1 cellular context compared by ENCODE assay signal in the genomic region with DNA sequence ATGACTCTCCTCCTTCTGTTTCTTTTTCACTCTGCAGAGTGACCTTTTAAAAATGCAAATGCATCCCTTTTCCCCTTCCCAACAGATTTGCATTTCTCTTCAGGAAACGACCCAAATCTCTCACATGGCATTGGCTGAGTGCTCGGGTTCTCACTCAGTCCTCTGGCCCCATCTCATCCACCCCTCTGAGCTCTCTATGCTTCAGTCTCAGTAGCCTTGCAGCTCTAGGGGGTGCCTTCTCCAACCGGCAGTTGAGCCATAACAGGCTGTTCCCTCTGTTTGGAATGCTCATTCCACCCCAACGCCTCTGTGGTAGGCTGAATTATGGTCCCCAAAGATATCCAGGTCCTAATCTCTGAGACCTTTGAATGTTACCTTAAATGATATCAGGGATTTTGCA.
TF ChIP-seq lines count a peak whose summit lies in the region.

No MANE protein-coding gene starts in this region.

TF ChIP-seq in GM23338, 12 proteins besides CTCF, POLR2A, EP300 and RAD21 (continued from another document):
- TF ChIP-seq, protein P1, sequence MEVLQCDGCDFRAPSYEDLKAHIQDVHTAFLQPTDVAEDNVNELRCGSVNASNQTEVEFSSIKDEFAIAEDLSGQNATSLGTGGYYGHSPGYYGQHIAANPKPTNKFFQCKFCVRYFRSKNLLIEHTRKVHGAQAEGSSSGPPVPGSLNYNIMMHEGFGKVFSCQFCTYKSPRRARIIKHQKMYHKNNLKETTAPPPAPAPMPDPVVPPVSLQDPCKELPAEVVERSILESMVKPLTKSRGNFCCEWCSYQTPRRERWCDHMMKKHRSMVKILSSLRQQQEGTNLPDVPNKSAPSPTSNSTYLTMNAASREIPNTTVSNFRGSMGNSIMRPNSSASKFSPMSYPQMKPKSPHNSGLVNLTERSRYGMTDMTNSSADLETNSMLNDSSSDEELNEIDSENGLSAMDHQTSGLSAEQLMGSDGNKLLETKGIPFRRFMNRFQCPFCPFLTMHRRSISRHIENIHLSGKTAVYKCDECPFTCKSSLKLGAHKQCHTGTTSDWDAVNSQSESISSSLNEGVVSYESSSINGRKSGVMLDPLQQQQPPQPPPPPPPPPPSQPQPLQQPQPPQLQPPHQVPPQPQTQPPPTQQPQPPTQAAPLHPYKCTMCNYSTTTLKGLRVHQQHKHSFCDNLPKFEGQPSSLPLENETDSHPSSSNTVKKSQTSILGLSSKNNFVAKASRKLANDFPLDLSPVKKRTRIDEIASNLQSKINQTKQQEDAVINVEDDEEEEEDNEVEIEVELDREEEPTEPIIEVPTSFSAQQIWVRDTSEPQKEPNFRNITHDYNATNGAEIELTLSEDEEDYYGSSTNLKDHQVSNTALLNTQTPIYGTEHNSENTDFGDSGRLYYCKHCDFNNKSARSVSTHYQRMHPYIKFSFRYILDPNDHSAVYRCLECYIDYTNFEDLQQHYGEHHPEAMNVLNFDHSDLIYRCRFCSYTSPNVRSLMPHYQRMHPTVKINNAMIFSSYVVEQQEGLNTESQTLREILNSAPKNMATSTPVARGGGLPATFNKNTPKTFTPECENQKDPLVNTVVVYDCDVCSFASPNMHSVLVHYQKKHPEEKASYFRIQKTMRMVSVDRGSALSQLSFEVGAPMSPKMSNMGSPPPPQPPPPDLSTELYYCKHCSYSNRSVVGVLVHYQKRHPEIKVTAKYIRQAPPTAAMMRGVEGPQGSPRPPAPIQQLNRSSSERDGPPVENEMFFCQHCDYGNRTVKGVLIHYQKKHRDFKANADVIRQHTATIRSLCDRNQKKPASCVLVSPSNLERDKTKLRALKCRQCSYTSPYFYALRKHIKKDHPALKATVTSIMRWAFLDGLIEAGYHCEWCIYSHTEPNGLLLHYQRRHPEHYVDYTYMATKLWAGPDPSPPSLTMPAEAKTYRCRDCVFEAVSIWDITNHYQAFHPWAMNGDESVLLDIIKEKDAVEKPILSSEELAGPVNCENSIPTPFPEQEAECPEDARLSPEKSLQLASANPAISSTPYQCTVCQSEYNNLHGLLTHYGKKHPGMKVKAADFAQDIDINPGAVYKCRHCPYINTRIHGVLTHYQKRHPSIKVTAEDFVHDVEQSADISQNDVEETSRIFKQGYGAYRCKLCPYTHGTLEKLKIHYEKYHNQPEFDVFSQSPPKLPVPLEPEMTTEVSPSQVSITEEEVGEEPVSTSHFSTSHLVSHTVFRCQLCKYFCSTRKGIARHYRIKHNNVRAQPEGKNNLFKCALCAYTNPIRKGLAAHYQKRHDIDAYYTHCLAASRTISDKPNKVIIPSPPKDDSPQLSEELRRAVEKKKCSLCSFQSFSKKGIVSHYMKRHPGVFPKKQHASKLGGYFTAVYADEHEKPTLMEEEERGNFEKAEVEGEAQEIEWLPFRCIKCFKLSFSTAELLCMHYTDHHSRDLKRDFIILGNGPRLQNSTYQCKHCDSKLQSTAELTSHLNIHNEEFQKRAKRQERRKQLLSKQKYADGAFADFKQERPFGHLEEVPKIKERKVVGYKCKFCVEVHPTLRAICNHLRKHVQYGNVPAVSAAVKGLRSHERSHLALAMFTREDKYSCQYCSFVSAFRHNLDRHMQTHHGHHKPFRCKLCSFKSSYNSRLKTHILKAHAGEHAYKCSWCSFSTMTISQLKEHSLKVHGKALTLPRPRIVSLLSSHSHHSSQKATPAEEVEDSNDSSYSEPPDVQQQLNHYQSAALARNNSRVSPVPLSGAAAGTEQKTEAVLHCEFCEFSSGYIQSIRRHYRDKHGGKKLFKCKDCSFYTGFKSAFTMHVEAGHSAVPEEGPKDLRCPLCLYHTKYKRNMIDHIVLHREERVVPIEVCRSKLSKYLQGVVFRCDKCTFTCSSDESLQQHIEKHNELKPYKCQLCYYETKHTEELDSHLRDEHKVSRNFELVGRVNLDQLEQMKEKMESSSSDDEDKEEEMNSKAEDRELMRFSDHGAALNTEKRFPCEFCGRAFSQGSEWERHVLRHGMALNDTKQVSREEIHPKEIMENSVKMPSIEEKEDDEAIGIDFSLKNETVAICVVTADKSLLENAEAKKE (CRISPR knock-in tag; IDR thresholded peaks at IDR 0.05), result 0 out of 2 replicates have a peak, but pooled peaks have one; percentile 2
- TF ChIP-seq, protein P2, sequence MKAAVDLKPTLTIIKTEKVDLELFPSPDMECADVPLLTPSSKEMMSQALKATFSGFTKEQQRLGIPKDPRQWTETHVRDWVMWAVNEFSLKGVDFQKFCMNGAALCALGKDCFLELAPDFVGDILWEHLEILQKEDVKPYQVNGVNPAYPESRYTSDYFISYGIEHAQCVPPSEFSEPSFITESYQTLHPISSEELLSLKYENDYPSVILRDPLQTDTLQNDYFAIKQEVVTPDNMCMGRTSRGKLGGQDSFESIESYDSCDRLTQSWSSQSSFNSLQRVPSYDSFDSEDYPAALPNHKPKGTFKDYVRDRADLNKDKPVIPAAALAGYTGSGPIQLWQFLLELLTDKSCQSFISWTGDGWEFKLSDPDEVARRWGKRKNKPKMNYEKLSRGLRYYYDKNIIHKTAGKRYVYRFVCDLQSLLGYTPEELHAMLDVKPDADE (IDR thresholded peaks at IDR 0.05), result no peak
- TF ChIP-seq EZH2 (IDR thresholded peaks at IDR 0.05; ENCODE audit: low read depth, unreplicated experiment), result no peak
TF ChIP-seq in GM23338: peak in this region for 1.
